Comparison of ENCODE assay signal across 8 cellular contexts in genomic region chr14:99389171-99389826, GRCh38.
DNase-seq lines count a peak whose midpoint lies in the region; ATAC-seq and TF ChIP-seq lines count a peak whose summit lies in the region.

No MANE protein-coding gene starts in this region.

- H3K79me2 ChIP-seq in fibroblast of lung (ENCODE audit: control insufficient read depth, insufficient read depth, low read length): no peaks in the 10 kb centered on the region

- peaks cover 9% of the 10 kb centered on the region for H3K27me3 ChIP-seq in fibroblast of lung (ENCODE audit: control insufficient read depth, insufficient read depth, low read length)
- no peaks in the 10 kb centered on the region for H3K27me3 ChIP-seq in ovary

- intact Hi-C loops in ovary (cut with DNase I): no loop called here

- H3K27ac ChIP-seq in fibroblast of lung (ENCODE audit: insufficient read depth, low read length) (no peak overlapping the region), ovary (no peak overlapping the region)

- no peaks in the 10 kb centered on the region for H3K36me3 ChIP-seq in fibroblast of lung (ENCODE audit: control insufficient read depth, insufficient read depth, low read length)
- H3K36me3 ChIP-seq in ovary: no peaks in the 10 kb centered on the region

- H2AFZ ChIP-seq in fibroblast of lung (ENCODE audit: low read length): no peak overlapping the region

- peak; percentile 65 to 67 for TF ChIP-seq CTCF in fibroblast of lung (conservative IDR thresholded peaks at IDR 0.05 in 1 of 2, IDR thresholded peaks at IDR 0.05 in 1 of 2; ENCODE audit: low read depth in 1 of 2, low read length in 2 of 2)
- peak in 2 of 3 donors; percentile 17 to 38 for TF ChIP-seq CTCF in ovary (IDR thresholded peaks at IDR 0.05)

- DNase-seq in NCI-H510A (lab: John Stamatoyannopoulos, UW) (peak; percentile 11), NCI-H510A treated with DMSO at 0.1 percent for 48 hours (lab: John Stamatoyannopoulos, UW) (no peak), HK-2 (ENCODE audit: unreplicated experiment) (peak; percentile 63), fibroblast of lung (ENCODE audit: low read depth in 2 of 2) (peak; percentile 18 to 21), ovary (peak in 4 of 5 donors; percentile 31 to 55 (median 42)), NCI-H146 treated with DMSO at 0.1 percent for 48 hours (lab: John Stamatoyannopoulos, UW; ENCODE audit: unreplicated experiment) (no peak)
- peak; percentile 12 to 26 for DNase-seq in activated CD4-positive, alpha-beta T cell treated with anti-CD3 and anti-CD28 coated beads, Interleukin-2, amount 50 U/mL, for 4 hours

- H3K9me3 ChIP-seq in fibroblast of lung (ENCODE audit: control insufficient read depth, insufficient read depth, low read depth, low read length) (no peaks in the 10 kb centered on the region), ovary (no peaks in the 10 kb centered on the region)

- H3K4me3 ChIP-seq in fibroblast of lung (replicated peaks in 1 of 4; ENCODE audit: control extremely low read depth in 1 of 4, insufficient read depth in 1 of 4, low read depth in 3 of 4, low read length in 4 of 4) (peak overlapping the region in 1 of 4 experiments; percentile 14), ovary (no peak overlapping the region)

- TF ChIP-seq POLR2A in ovary (IDR thresholded peaks at IDR 0.05): no peak

- no peak overlapping the region for H3K9ac ChIP-seq in fibroblast of lung (ENCODE audit: insufficient read depth, low read length)

- no peak for TF ChIP-seq EP300 in ovary (IDR thresholded peaks at IDR 0.05)

- H3K4me2 ChIP-seq in fibroblast of lung (ENCODE audit: extremely low read depth, insufficient read depth, low read length): no peak overlapping the region

- no peaks in the 10 kb centered on the region for H4K20me1 ChIP-seq in fibroblast of lung (ENCODE audit: control insufficient read depth, extremely low read depth, insufficient read depth, low read length)

- 8 to 11% (median 9%) methylated on average over 24 of the region's 24 CpGs for WGBS in ovary, 3 donors

- ATAC-seq in GM19328 (IDR thresholded peaks at IDR 0.05; ENCODE audit: unreplicated experiment): no peak

- H3K4me1 ChIP-seq in fibroblast of lung (ENCODE audit: control insufficient read depth, extremely low read depth, insufficient read depth, low read length): no peaks in the 10 kb centered on the region
- no peaks in the 10 kb centered on the region for H3K4me1 ChIP-seq in ovary (ENCODE audit: insufficient read depth)

Comparison
In these comparisons a context has a peak if more than half of its experiments do, and no peak if none do; other contexts are left out.
1. DNase-seq: peak in NCI-H510A (single experiment), HK-2 (single experiment), activated CD4-positive, alpha-beta T cell treated with anti-CD3 and anti-CD28 coated beads, Interleukin-2, amount 50 U/mL, for 4 hours (2 of 2), fibroblast of lung (2 of 2) and ovary (4 of 5); none in NCI-H510A treated with DMSO at 0.1 percent for 48 hours (single experiment) and NCI-H146 treated with DMSO at 0.1 percent for 48 hours (single experiment).